20 cellular contexts compared by ENCODE assay signal in genomic region chr11:67349457-67349856, GRCh38. TPM values are rescaled to one million over a fixed set of nuclear protein-coding genes. Genes with fewer than 3 reads are reported as not detected.
A peak's percentile ranks its signal among the peaks of the same experiment; 100 is the strongest.
DNase-seq lines count a peak whose midpoint lies in the region; ATAC-seq and TF ChIP-seq lines count a peak whose summit lies in the region.
"Had no signal": no experiment of that assay in that cellular context is flagged by ENCODE, and none has a peak within 500 bp of the region (broad histone marks: within the 10 kb centered on the region; RNA-seq: fewer than 3 reads in every experiment).

No MANE protein-coding gene starts in this region.

- peak overlapping the region; percentile 37 for H3K27ac ChIP-seq in naive thymus-derived CD4-positive, alpha-beta T cell (ENCODE audit: low read depth, low read length)

- ATAC-seq in activated B cell treated with CpG ODN at 0.5 μM for 24 hours (ENCODE audit: low read depth) (no peak), GM21367 (IDR thresholded peaks at IDR 0.05; ENCODE audit: unreplicated experiment) (no peak)
- ATAC-seq in naive thymus-derived CD4-positive, alpha-beta T cell = no peak
- ATAC-seq: activated T-cell treated with anti-CD3 and anti-CD28 coated beads, Interleukin-2, amount 50 U/mL, for 4 hours; effector memory CD8-positive, alpha-beta T cell; mucosa of descending colon had no signal

- TF ChIP-seq CTCF in Caco-2 (IDR thresholded peaks at IDR 0.05; ENCODE audit: insufficient read depth in 1 of 2, low read depth in 1 of 2, low read length in 1 of 2, severe bottlenecking in 1 of 2, unreplicated experiment in 1 of 2) (no peak), activated B cell treated with CpG ODN at 0.5 μM for 24 hours (IDR thresholded peaks at IDR 0.05) (no peak)

- peaks cover 36% of the 10 kb centered on the region for H3K4me1 Mint-ChIP-seq in Caco-2 (ENCODE audit: low read depth, unreplicated experiment)
- H3K4me1 Mint-ChIP-seq in activated B cell treated with CpG ODN at 0.5 μM for 24 hours = peaks cover 81% of the 10 kb centered on the region
- peaks cover 40 to 80% (median 70%) of the 10 kb centered on the region in 7 donors for H3K4me1 Mint-ChIP-seq in naive thymus-derived CD4-positive, alpha-beta T cell

- H3K27me3 Mint-ChIP-seq in Caco-2 (ENCODE audit: insufficient read depth, unreplicated experiment) (no peaks in the 10 kb centered on the region), activated B cell treated with CpG ODN at 0.5 μM for 24 hours (no peaks in the 10 kb centered on the region)
- no peaks in the 10 kb centered on the region for H3K27me3 Mint-ChIP-seq in naive thymus-derived CD4-positive, alpha-beta T cell
- H3K27me3 Mint-ChIP-seq: effector memory CD8-positive, alpha-beta T cell had no signal

- intact Hi-C loops in Caco-2 (cut with micrococcal nuclease; ENCODE audit: unreplicated experiment) (no loop called here), activated B cell treated with CpG ODN at 0.5 μM for 24 hours (cut with micrococcal nuclease) (no loop called here)
- intact Hi-C loops in naive thymus-derived CD4-positive, alpha-beta T cell (cut with micrococcal nuclease) = no loop called here

- no peaks in the 10 kb centered on the region for H3K36me3 ChIP-seq in Caco-2 (ENCODE audit: control insufficient read depth, insufficient read depth, low read length)
- H3K36me3 ChIP-seq in naive thymus-derived CD4-positive, alpha-beta T cell (ENCODE audit: control insufficient read depth in 2 of 3, insufficient read depth in 3 of 3, low read length in 3 of 3) = peaks cover 0 to 3% (median 0%) of the 10 kb centered on the region in 3 experiments
- H3K36me3 ChIP-seq: sigmoid colon had no signal

- no peaks in the 10 kb centered on the region for H3K9me3 ChIP-seq in Caco-2
- H3K9me3 ChIP-seq in naive thymus-derived CD4-positive, alpha-beta T cell (ENCODE audit: control insufficient read depth in 2 of 3, low read length in 3 of 3) = no peaks in the 10 kb centered on the region
- H3K9me3 ChIP-seq: mucosa of descending colon, sigmoid colon had no signal

- DNase-seq in AG20443 (ENCODE audit: low spot score) (peak; percentile 4), Caco-2 (no peak), activated B cell treated with CpG ODN at 0.5 μM for 24 hours (no peak), hypothalamus (lab: John Stamatoyannopoulos, UW) (no peak)
- DNase-seq in naive thymus-derived CD4-positive, alpha-beta T cell = no peak
- DNase-seq in stimulated activated CD4-positive, alpha-beta T cell treated with anti-CD3 and anti-CD28 coated beads, Interleukin-2, amount 100 ng/mL, for 48 hours = no peak
- DNase-seq: activated CD4-positive, alpha-beta T cell treated with anti-CD3 and anti-CD28 coated beads, Interleukin-2, amount 50 U/mL, for 4 hours; activated T-cell treated with anti-CD3 and anti-CD28 coated beads, Interleukin-2, amount 50 U/mL, for 4 hours; central memory CD4-positive, alpha-beta T cell; effector memory CD8-positive, alpha-beta T cell; GOT3; hippocampal formation; Kasumi-1; NCI-H1105 treated with DMSO at 0.1 percent for 48 hours; NCI-H774; occipital lobe; sigmoid colon; stimulated activated CD4-positive, alpha-beta T cell treated with anti-CD3 and anti-CD28 coated beads, Interleukin-2, amount 100 ng/mL, for 24 hours had no signal

- BruUV-seq in Caco-2 (replicated peaks; lab: Mats Ljungman, UMichigan) = no TSS peak

- H3K9me3 Mint-ChIP-seq in Caco-2 (ENCODE audit: unreplicated experiment) (no peaks in the 10 kb centered on the region), activated B cell treated with CpG ODN at 0.5 μM for 24 hours (no peaks in the 10 kb centered on the region)
- H3K9me3 Mint-ChIP-seq in naive thymus-derived CD4-positive, alpha-beta T cell = peaks cover 0 to 4% (median 0%) of the 10 kb centered on the region in 11 donors
- H3K9me3 Mint-ChIP-seq: activated T-cell treated with anti-CD3 and anti-CD28 coated beads, Interleukin-2, amount 50 U/mL, for 4 hours; effector memory CD8-positive, alpha-beta T cell had no signal

- H3K27me3 ChIP-seq in Caco-2 (replicated peaks; ENCODE audit: control insufficient read depth, insufficient read depth, low read length) = no peaks in the 10 kb centered on the region
- H3K27me3 ChIP-seq in naive thymus-derived CD4-positive, alpha-beta T cell (ENCODE audit: control insufficient read depth in 2 of 2, insufficient read depth in 2 of 2, low read length in 2 of 2) = no peaks in the 10 kb centered on the region
- H3K27me3 ChIP-seq: sigmoid colon had no signal

- CTCF ChIA-PET in Caco-2 (lab: Charles Lee) = interaction anchor here (0.6 to 17.9 kb wide), 3 partner anchors 8 to 44 kb away, joined by 3 to 775 read pairs (median 3); partner anchors contain the start of gene CLCF1
- CTCF ChIA-PET in activated B cell treated with CpG ODN at 0.5 μM for 24 hours (lab: Charles Lee) = interaction anchor here (1.1 to 10.1 kb wide), 4 partner anchors 8 to 87 kb away, joined by 3 to 735 read pairs (median 8); partner anchors contain the start of gene CLCF1
- CTCF ChIA-PET in naive thymus-derived CD4-positive, alpha-beta T cell (lab: Charles Lee) = interaction anchor here (0.7 to 16.9 kb wide), 5 partner anchors 18 to 737 kb away, joined by 3 to 495 read pairs (median 4); partner anchors contain the start of gene CLCF1

- peak overlapping the region; percentile 5 for H3K27ac Mint-ChIP-seq in Caco-2 (ENCODE audit: unreplicated experiment)
- H3K27ac Mint-ChIP-seq in activated B cell treated with CpG ODN at 0.5 μM for 24 hours = peak overlapping the region; percentile 89
- H3K27ac Mint-ChIP-seq in naive thymus-derived CD4-positive, alpha-beta T cell = peak overlapping the region in 8 of 9 donors; percentile 69 to 90 (median 79)

- peaks cover 17% of the 10 kb centered on the region for H3K36me3 Mint-ChIP-seq in Caco-2 (ENCODE audit: insufficient read depth, unreplicated experiment)
- peaks cover 13% of the 10 kb centered on the region for H3K36me3 Mint-ChIP-seq in activated B cell treated with CpG ODN at 0.5 μM for 24 hours (ENCODE audit: low read depth)
- no peaks in the 10 kb centered on the region for H3K36me3 Mint-ChIP-seq in naive thymus-derived CD4-positive, alpha-beta T cell

- POLR2A ChIA-PET in Caco-2 (lab: Charles Lee) = interaction anchor here (0.9 kb wide), 1 partner anchor 25 kb away, joined by 4 read pairs; no protein-coding TSS in a partner anchor
- POLR2A ChIA-PET in activated B cell treated with CpG ODN at 0.5 μM for 24 hours (lab: Charles Lee) = interaction anchor here (1.0 to 26.3 kb wide), 6 partner anchors 13 to 87 kb away, joined by 3 to 1307 read pairs (median 4); partner anchors contain the start of genes ANKRD13D, CLCF1 and PPP1CA
- POLR2A ChIA-PET in naive thymus-derived CD4-positive, alpha-beta T cell (lab: Charles Lee) = interaction anchor here (1.0 to 17.2 kb wide), 8 partner anchors 11 to 86 kb away, joined by 3 to 272 read pairs (median 4); partner anchors contain the start of genes CLCF1 and PPP1CA

- H3K4me3 Mint-ChIP-seq in Caco-2 (ENCODE audit: unreplicated experiment) (no peak overlapping the region), activated B cell treated with CpG ODN at 0.5 μM for 24 hours (no peak overlapping the region)
- H3K4me3 Mint-ChIP-seq in naive thymus-derived CD4-positive, alpha-beta T cell = no peak overlapping the region
- H3K4me3 Mint-ChIP-seq: activated T-cell treated with anti-CD3 and anti-CD28 coated beads, Interleukin-2, amount 50 U/mL, for 4 hours; effector memory CD8-positive, alpha-beta T cell had no signal

- no peak overlapping the region for H3K4me3 ChIP-seq in Caco-2 (ENCODE audit: low read depth, low read length)
- no peak overlapping the region for H3K4me3 ChIP-seq in naive thymus-derived CD4-positive, alpha-beta T cell (ENCODE audit: low read length)
- H3K4me3 ChIP-seq: mucosa of descending colon, sigmoid colon had no signal

- peaks cover 47% of the 10 kb centered on the region for H3K4me1 ChIP-seq in Caco-2
- H3K4me1 ChIP-seq in naive thymus-derived CD4-positive, alpha-beta T cell (ENCODE audit: control insufficient read depth in 2 of 2, insufficient read depth in 2 of 2, low read length in 2 of 2) = peaks cover 29 to 52% of the 10 kb centered on the region in 2 donors

RNA-seq across cellular contexts. Expression of gene POLD4, which starts 3.9 kb away (rescaled TPM):
- total RNA-seq in Caco-2 (2022) = 29.8 and 30.8 TPM in 2 replicates
- 166 and 169 TPM in 2 replicates for total RNA-seq in activated B cell treated with CpG ODN at 0.5 μM for 24 hours
- 100 to 1,000 TPM in 1 of 5 experiments, 10 to 100 TPM in 4; 59.9 to 104 (median 76.1) TPM for total RNA-seq in naive thymus-derived CD4-positive, alpha-beta T cell
- polyA plus RNA-seq in naive thymus-derived CD4-positive, alpha-beta T cell = 100 to 1,000 TPM in 1 of 2 donors, 10 to 100 TPM in 1; 98.9 to 116 TPM

RNA-seq across cellular contexts. Expression of gene CLCF1, which starts 23.9 kb away (rescaled TPM):
- total RNA-seq in Caco-2 (2022) = 4.5 and 5.8 TPM in 2 replicates
- 28.2 and 30.7 TPM in 2 replicates for total RNA-seq in activated B cell treated with CpG ODN at 0.5 μM for 24 hours
- 1 to 10 TPM in 2 of 5 experiments, under 1 TPM in 3; 0.32 to 7.8 (median 0.70) TPM for total RNA-seq in naive thymus-derived CD4-positive, alpha-beta T cell
- not detected for polyA plus RNA-seq in naive thymus-derived CD4-positive, alpha-beta T cell
- total RNA-seq: occipital lobe had no signal

RNA-seq across cellular contexts. Expression of gene RAD9A, which starts 42.3 kb away (rescaled TPM):
- total RNA-seq in Caco-2 (2022) (55.1 and 63.5 TPM in 2 replicates), activated B cell treated with CpG ODN at 0.5 μM for 24 hours (30.4 and 35.2 TPM in 2 replicates)
- total RNA-seq in naive thymus-derived CD4-positive, alpha-beta T cell = 10 to 100 TPM; 25.6 to 48.0 (median 45.0) TPM
- polyA plus RNA-seq in naive thymus-derived CD4-positive, alpha-beta T cell = 1 to 10 TPM; 6.3 to 7.2 TPM

RNA-seq across cellular contexts. Expression of gene SSH3, which starts 46.1 kb away (rescaled TPM):
- total RNA-seq in Caco-2 (2022) (81.2 and 89.6 TPM in 2 replicates), activated B cell treated with CpG ODN at 0.5 μM for 24 hours (5.1 and 7.7 TPM in 2 replicates)
- total RNA-seq in naive thymus-derived CD4-positive, alpha-beta T cell = 10 to 100 TPM in 4 of 5 experiments, 1 to 10 TPM in 1; 8.8 to 23.8 (median 15.0) TPM
- polyA plus RNA-seq in naive thymus-derived CD4-positive, alpha-beta T cell = 1 to 10 TPM; 1.1 to 4.9 TPM

RNA-seq across cellular contexts. Expression of gene PPP1CA, which starts 52.2 kb away (rescaled TPM):
- total RNA-seq in Caco-2 (2022) (384 and 389 TPM in 2 replicates), activated B cell treated with CpG ODN at 0.5 μM for 24 hours (349 and 354 TPM in 2 replicates)
- 100 to 1,000 TPM in 4 of 5 experiments, 10 to 100 TPM in 1; 83.0 to 339 (median 122) TPM for total RNA-seq in naive thymus-derived CD4-positive, alpha-beta T cell
- 100 to 1,000 TPM; 350 to 363 TPM for polyA plus RNA-seq in naive thymus-derived CD4-positive, alpha-beta T cell

Comparison
In these comparisons a context has a peak if more than half of its experiments do, and no peak if none do; other contexts are left out.
1. H3K27ac Mint-ChIP-seq: peak in every context shown above with its lines; median percentile 89 in activated B cell treated with CpG ODN at 0.5 μM for 24 hours; 79 in naive thymus-derived CD4-positive, alpha-beta T cell; 5 in Caco-2.